In genomic region chr9:87657893-87658292, GRCh38 we compare ENCODE assay signal across 29 cellular contexts.
"Had no signal": no experiment of that assay in that cellular context is flagged by ENCODE, and none has a peak within 500 bp of the region (broad histone marks: within the 10 kb centered on the region; RNA-seq: fewer than 3 reads in every experiment).

No MANE protein-coding gene starts in this region.

- H3K4me3 Mint-ChIP-seq: activated B cell treated with CpG ODN at 0.5 μM for 24 hours; activated CD4-positive, alpha-beta memory T cell treated with anti-CD3 and anti-CD28 coated beads for 36 hours; activated CD4-positive, alpha-beta T cell treated with anti-CD3 and anti-CD28 coated beads, Interleukin-2, amount 10 ng/mL, durations not matched to agents 7 days and 5 days; activated naive CD4-positive, alpha-beta T cell treated with anti-CD3 and anti-CD28 coated beads for 36 hours; activated naive CD8-positive, alpha-beta T cell; activated T-helper 17 cell treated with anti-CD3 and anti-CD28 coated beads, Interleukin-2, amount 50 U/mL, for 72 hours; T-helper 17 cell had no signal

- H3K27me3 Mint-ChIP-seq: activated B cell treated with CpG ODN at 0.5 μM for 24 hours; activated naive CD8-positive, alpha-beta T cell had no signal

- H3K9me3 ChIP-seq: MG63, SJSA1 had no signal

- ATAC-seq: activated T-helper 17 cell treated with anti-CD3 and anti-CD28 coated beads, Interleukin-2, amount 50 U/mL, for 72 hours; Panc1; SK-N-SH treated with all-trans-retinoic acid at 6 μM for 48 hours; T-helper 17 cell had no signal

- H3K9me3 Mint-ChIP-seq: activated CD4-positive, alpha-beta memory T cell treated with anti-CD3 and anti-CD28 coated beads for 36 hours; activated CD4-positive, alpha-beta T cell treated with anti-CD3 and anti-CD28 coated beads, Interleukin-2, amount 10 ng/mL, durations not matched to agents 7 days and 5 days; activated naive CD4-positive, alpha-beta T cell treated with anti-CD3 and anti-CD28 coated beads for 36 hours; activated T-helper 17 cell treated with anti-CD3 and anti-CD28 coated beads, Interleukin-2, amount 50 U/mL, for 72 hours had no signal

- DNase-seq: activated B cell treated with CpG ODN at 0.5 μM for 24 hours; activated CD4-positive, alpha-beta memory T cell treated with anti-CD3 and anti-CD28 coated beads for 36 hours; activated CD4-positive, alpha-beta T cell treated with anti-CD3 and anti-CD28 coated beads for 1 hour; activated CD4-positive, alpha-beta T cell treated with anti-CD3 and anti-CD28 coated beads, Interleukin-2, amount 10 ng/mL, durations not matched to agents 7 days and 5 days; activated gamma-delta T cell; activated naive CD4-positive, alpha-beta T cell treated with anti-CD3 and anti-CD28 coated beads for 36 hours; activated T-cell treated with anti-CD3 and anti-CD28 coated beads for 4 hours; activated T-cell treated with anti-CD3 and anti-CD28 coated beads, Interleukin-2, amount 50 U/mL, for 48 hours; amygdala; MV-4-11; NCI-H1092 treated with DMSO at 0.1 percent for 48 hours; NCI-H1417 treated with DMSO at 0.1 percent for 48 hours; NCI-H1694; NCI-H2029; NCI-H345; NCI-H510A; NCI-H526 treated with DMSO at 0.1 percent for 48 hours; NK-92 treated with Interleukin-12 subunit alpha and Interleukin-12 subunit beta, amount 100 ng/mL, for 24 hours; OCI-M1; SHP77; T-helper 17 cell; T-helper 9 cell had no signal

- H3K27me3 ChIP-seq: brain microvascular endothelial cell, MG63, SJSA1 had no signal

- H3K27ac ChIP-seq: brain microvascular endothelial cell, SJSA1 had no signal

- H3K4me3 ChIP-seq: MG63, SJSA1 had no signal

- H3K4me1 Mint-ChIP-seq: activated B cell treated with CpG ODN at 0.5 μM for 24 hours; activated CD4-positive, alpha-beta T cell treated with anti-CD3 and anti-CD28 coated beads, Interleukin-2, amount 10 ng/mL, durations not matched to agents 7 days and 5 days had no signal

- H3K27ac Mint-ChIP-seq: activated B cell treated with CpG ODN at 0.5 μM for 24 hours; activated CD4-positive, alpha-beta memory T cell treated with anti-CD3 and anti-CD28 coated beads for 36 hours; activated CD4-positive, alpha-beta T cell treated with anti-CD3 and anti-CD28 coated beads, Interleukin-2, amount 10 ng/mL, durations not matched to agents 7 days and 5 days; activated naive CD4-positive, alpha-beta T cell treated with anti-CD3 and anti-CD28 coated beads for 36 hours; activated naive CD8-positive, alpha-beta T cell; activated T-helper 17 cell treated with anti-CD3 and anti-CD28 coated beads, Interleukin-2, amount 50 U/mL, for 72 hours; T-helper 17 cell had no signal

- H3K36me3 ChIP-seq: brain microvascular endothelial cell had no signal

- H3K36me3 Mint-ChIP-seq: activated CD4-positive, alpha-beta memory T cell treated with anti-CD3 and anti-CD28 coated beads for 36 hours; activated naive CD8-positive, alpha-beta T cell had no signal
